Comparison of ENCODE assay signal across 8 cellular contexts in the genomic region with DNA sequence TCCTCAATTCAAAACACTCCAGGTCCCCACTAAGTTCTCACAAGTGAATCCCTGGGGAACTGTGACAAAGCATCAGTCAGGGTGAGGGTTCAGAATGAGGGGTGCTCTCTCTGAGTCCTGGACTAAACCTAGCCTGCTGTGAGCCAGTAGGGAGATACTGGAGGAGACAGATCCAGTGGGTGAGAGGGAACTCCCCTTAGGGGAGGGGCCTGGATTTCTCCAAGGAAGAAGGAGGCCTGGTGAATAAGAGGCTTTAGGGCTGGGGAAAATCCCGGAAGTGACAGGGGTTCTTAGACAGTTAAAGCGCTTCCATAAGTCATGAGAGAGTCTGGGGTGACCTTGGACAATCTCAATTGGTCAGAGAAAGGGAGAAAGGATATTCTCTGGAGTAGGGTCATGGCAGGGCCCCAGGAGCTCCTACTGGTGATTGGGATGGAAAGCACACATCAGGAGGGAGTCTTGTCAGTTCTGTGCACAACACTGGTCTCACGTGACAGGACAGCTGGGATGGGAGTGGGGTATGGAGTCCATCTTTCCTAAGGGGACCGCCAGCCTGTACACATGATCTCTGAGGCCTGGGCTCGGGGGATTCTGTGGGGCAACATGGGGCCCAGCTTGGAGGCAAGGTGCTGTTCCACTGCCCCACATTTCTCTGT. TPM values are rescaled to one million over a fixed set of nuclear protein-coding genes. Genes with fewer than 3 reads are reported as not detected.
DNase-seq lines count a peak whose midpoint lies in the region; ATAC-seq lines count a peak whose summit lies in the region.

No MANE protein-coding gene starts in this region.

- H3K36me3 ChIP-seq in iPS-18a (ENCODE audit: control insufficient read depth, low read depth, low read length), result no peaks in the 10 kb centered on the region

- H3K9ac ChIP-seq in iPS-18a (ENCODE audit: low read length), result no peak overlapping the region

- H3K9me3 ChIP-seq in iPS-18a (ENCODE audit: control insufficient read depth, low read depth, low read length), result no peaks in the 10 kb centered on the region

- H3K4me3 ChIP-seq in iPS-18a (ENCODE audit: low read length), result peak overlapping the region; percentile 76

- H3K9me3 Mint-ChIP-seq in activated naive CD8-positive, alpha-beta T cell treated with anti-CD3 and anti-CD28 coated beads, Interleukin-2, amount 50 U/mL, for 24 hours, result no peaks in the 10 kb centered on the region
- H3K9me3 Mint-ChIP-seq in stimulated activated effector memory CD8-positive, alpha-beta T cell treated with anti-CD3 and anti-CD28 coated beads, Interleukin-12 subunit alpha, Interleukin-12 subunit beta, amount 100 ng/mL, for 72 hours, result no peaks in the 10 kb centered on the region

- no peak for DNase-seq in Right ventricle myocardium inferior (ENCODE audit: missing footprints)
- DNase-seq in cardiac septum (ENCODE audit: low spot score), result no peak
- DNase-seq in activated naive CD8-positive, alpha-beta T cell treated with anti-CD3 and anti-CD28 coated beads, Interleukin-2, amount 50 U/mL, for 24 hours, result no peak
- no peak for DNase-seq in stimulated activated effector memory CD8-positive, alpha-beta T cell treated with anti-CD3 and anti-CD28 coated beads, Interleukin-12 subunit alpha, Interleukin-12 subunit beta, amount 100 ng/mL, for 72 hours (ENCODE audit: low spot score in 2 of 2)
- DNase-seq in HUDEP-2 (lab: John Stamatoyannopoulos, UW; ENCODE audit: unreplicated experiment in 76 of 76), result no peak

- ATAC-seq in Right ventricle myocardium inferior (peak; percentile 33), HG03135 (IDR thresholded peaks at IDR 0.05; ENCODE audit: unreplicated experiment) (no peak), HG02973 (IDR thresholded peaks at IDR 0.05; ENCODE audit: unreplicated experiment) (no peak)
- ATAC-seq in activated naive CD8-positive, alpha-beta T cell treated with anti-CD3 and anti-CD28 coated beads, Interleukin-2, amount 50 U/mL, for 24 hours, result no peak
- ATAC-seq in stimulated activated effector memory CD8-positive, alpha-beta T cell treated with anti-CD3 and anti-CD28 coated beads, Interleukin-12 subunit alpha, Interleukin-12 subunit beta, amount 100 ng/mL, for 72 hours, result no peak

- peaks cover 62% of the 10 kb centered on the region for H3K4me1 Mint-ChIP-seq in activated naive CD8-positive, alpha-beta T cell treated with anti-CD3 and anti-CD28 coated beads, Interleukin-2, amount 50 U/mL, for 24 hours
- H3K4me1 Mint-ChIP-seq in stimulated activated effector memory CD8-positive, alpha-beta T cell treated with anti-CD3 and anti-CD28 coated beads, Interleukin-12 subunit alpha, Interleukin-12 subunit beta, amount 100 ng/mL, for 72 hours, result peaks cover 62% of the 10 kb centered on the region

- H3K27me3 Mint-ChIP-seq in activated naive CD8-positive, alpha-beta T cell treated with anti-CD3 and anti-CD28 coated beads, Interleukin-2, amount 50 U/mL, for 24 hours, result no peaks in the 10 kb centered on the region

- intact Hi-C loops in Right ventricle myocardium inferior (cut with DNase I) (no loop called here), cardiac septum (cut with DNase I) (loop anchor here (5.0 kb wide), 1 partner anchor 62 kb away; the partner anchor contains the start of gene RNF215)

- H3K36me3 Mint-ChIP-seq in activated naive CD8-positive, alpha-beta T cell treated with anti-CD3 and anti-CD28 coated beads, Interleukin-2, amount 50 U/mL, for 24 hours (ENCODE audit: low read depth), result peaks cover 12% of the 10 kb centered on the region
- H3K36me3 Mint-ChIP-seq in stimulated activated effector memory CD8-positive, alpha-beta T cell treated with anti-CD3 and anti-CD28 coated beads, Interleukin-12 subunit alpha, Interleukin-12 subunit beta, amount 100 ng/mL, for 72 hours, result peaks cover 51% of the 10 kb centered on the region

- H3K27ac Mint-ChIP-seq in activated naive CD8-positive, alpha-beta T cell treated with anti-CD3 and anti-CD28 coated beads, Interleukin-2, amount 50 U/mL, for 24 hours, result peak overlapping the region; percentile 72
- peak overlapping the region; percentile 90 for H3K27ac Mint-ChIP-seq in stimulated activated effector memory CD8-positive, alpha-beta T cell treated with anti-CD3 and anti-CD28 coated beads, Interleukin-12 subunit alpha, Interleukin-12 subunit beta, amount 100 ng/mL, for 72 hours

- H3K4me3 Mint-ChIP-seq in activated naive CD8-positive, alpha-beta T cell treated with anti-CD3 and anti-CD28 coated beads, Interleukin-2, amount 50 U/mL, for 24 hours, result peak overlapping the region; percentile 75
- H3K4me3 Mint-ChIP-seq in stimulated activated effector memory CD8-positive, alpha-beta T cell treated with anti-CD3 and anti-CD28 coated beads, Interleukin-12 subunit alpha, Interleukin-12 subunit beta, amount 100 ng/mL, for 72 hours, result peak overlapping the region; percentile 89

- H3K27ac ChIP-seq in iPS-18a (ENCODE audit: low read length), result no peak overlapping the region

- H3K4me1 ChIP-seq in iPS-18a (ENCODE audit: control insufficient read depth, low read depth, low read length), result peaks cover 13% of the 10 kb centered on the region

- no peaks in the 10 kb centered on the region for H3K27me3 ChIP-seq in iPS-18a (ENCODE audit: control insufficient read depth, insufficient read depth, low read length)

RNA-seq across cellular contexts. Expression of gene TBC1D10A, which starts 1.5 kb away (rescaled TPM):
- total RNA-seq in Right ventricle myocardium inferior, result 7.1 TPM
- total RNA-seq in cardiac septum, result 5.7 TPM

RNA-seq across cellular contexts. Expression of gene SF3A1, which starts 31.5 kb away (rescaled TPM):
- 95.4 TPM for total RNA-seq in Right ventricle myocardium inferior
- total RNA-seq in cardiac septum, result 106 TPM

RNA-seq across cellular contexts. Expression of gene CCDC157, which starts 31.6 kb away (rescaled TPM):
- 0.46 TPM for total RNA-seq in Right ventricle myocardium inferior
- 0.78 TPM for total RNA-seq in cardiac septum

RNA-seq across cellular contexts. Expression of gene CASTOR1, which starts 35.9 kb away (rescaled TPM):
- total RNA-seq in Right ventricle myocardium inferior (8.2 TPM), cardiac septum (5.0 TPM)

RNA-seq across cellular contexts. Expression of gene OSM, which starts 58.5 kb away (rescaled TPM):
- total RNA-seq in Right ventricle myocardium inferior, result 0.19 TPM
- 0.32 TPM for total RNA-seq in cardiac septum
